Comparison of ENCODE assay signal across 11 cellular contexts in genomic region chr20:37382539-37383120, GRCh38. TPM values are rescaled to one million over a fixed set of nuclear protein-coding genes. Genes with fewer than 3 reads are reported as not detected.
A peak's percentile ranks its signal among the peaks of the same experiment; 100 is the strongest.
DNase-seq lines count a peak whose midpoint lies in the region; ATAC-seq and TF ChIP-seq lines count a peak whose summit lies in the region.
"Had no signal": no experiment of that assay in that cellular context is flagged by ENCODE, and none has a peak within 500 bp of the region (broad histone marks: within the 10 kb centered on the region; RNA-seq: fewer than 3 reads in every experiment).

No MANE protein-coding gene starts in this region.

- intact Hi-C loops in activated CD4-positive, alpha-beta T cell treated with anti-CD3 and anti-CD28 coated beads for 36 hours (cut with DNase I, micrococcal nuclease), result no loop called here

- H3K36me3 Mint-ChIP-seq in activated CD4-positive, alpha-beta T cell treated with anti-CD3 and anti-CD28 coated beads for 36 hours (ENCODE audit: low read depth), result no peaks in the 10 kb centered on the region
- no peaks in the 10 kb centered on the region for H3K36me3 Mint-ChIP-seq in IgD-negative memory B cell
- H3K36me3 Mint-ChIP-seq in effector memory CD8-positive, alpha-beta T cell (ENCODE audit: insufficient read depth), result peaks cover 3% of the 10 kb centered on the region
- H3K36me3 Mint-ChIP-seq in progenitor cell of endocrine pancreas (ENCODE audit: insufficient read depth), result peaks cover 20% of the 10 kb centered on the region

- no peaks in the 10 kb centered on the region for H3K9me3 Mint-ChIP-seq in activated CD4-positive, alpha-beta T cell treated with anti-CD3 and anti-CD28 coated beads for 36 hours (ENCODE audit: low read depth)
- H3K9me3 Mint-ChIP-seq in IgD-negative memory B cell (no peaks in the 10 kb centered on the region), progenitor cell of endocrine pancreas (ENCODE audit: low read depth) (no peaks in the 10 kb centered on the region)
- H3K9me3 Mint-ChIP-seq in effector memory CD8-positive, alpha-beta T cell, result no peaks in the 10 kb centered on the region

- CTCF ChIA-PET in activated CD4-positive, alpha-beta T cell treated with anti-CD3 and anti-CD28 coated beads for 36 hours (lab: Charles Lee), result interaction anchor here (1.3 kb wide), 1 partner anchor 12 kb away, joined by 4 read pairs; no protein-coding TSS in a partner anchor

- DNase-seq in activated CD4-positive, alpha-beta T cell treated with anti-CD3 and anti-CD28 coated beads for 36 hours, result peak; percentile 3
- DNase-seq in activated CD4-positive, alpha-beta T cell treated with anti-CD3 and anti-CD28 coated beads, Interleukin-2, amount 50 U/mL, for 48 hours, result no peak
- DNase-seq in effector memory CD8-positive, alpha-beta T cell, result no peak
- DNase-seq in progenitor cell of endocrine pancreas (ENCODE audit: low spot score, unreplicated experiment) (no peak), NCI-H345 (lab: John Stamatoyannopoulos, UW) (no peak), NCI-H2171 (lab: John Stamatoyannopoulos, UW) (no peak), amygdala (lab: John Stamatoyannopoulos, UW) (no peak)
- DNase-seq: midbrain; NCI-H187; NK-92 treated with Interleukin-12 subunit alpha and Interleukin-12 subunit beta, amount 100 ng/mL, for 24 hours had no signal

- peak overlapping the region; percentile 21 for H3K4me3 Mint-ChIP-seq in activated CD4-positive, alpha-beta T cell treated with anti-CD3 and anti-CD28 coated beads for 36 hours
- H3K4me3 Mint-ChIP-seq in IgD-negative memory B cell (peak overlapping the region; percentile 65 to 92 (median 80)), progenitor cell of endocrine pancreas (ENCODE audit: low read depth) (no peak overlapping the region)
- peak overlapping the region; percentile 19 to 62 for H3K4me3 Mint-ChIP-seq in effector memory CD8-positive, alpha-beta T cell

- peaks cover 8% of the 10 kb centered on the region for H3K4me1 Mint-ChIP-seq in activated CD4-positive, alpha-beta T cell treated with anti-CD3 and anti-CD28 coated beads for 36 hours
- H3K4me1 Mint-ChIP-seq in IgD-negative memory B cell (peaks cover 6 to 30% (median 18%) of the 10 kb centered on the region in 3 donors), progenitor cell of endocrine pancreas (ENCODE audit: low read depth) (peaks cover 12% of the 10 kb centered on the region)
- H3K4me1 Mint-ChIP-seq in effector memory CD8-positive, alpha-beta T cell (ENCODE audit: low read depth in 2 of 2), result peaks cover 5 to 9% of the 10 kb centered on the region in 2 donors

- no peak for ATAC-seq in activated CD4-positive, alpha-beta T cell treated with anti-CD3 and anti-CD28 coated beads for 36 hours
- no peak for ATAC-seq in effector memory CD8-positive, alpha-beta T cell (replicated peaks)

- H3K27me3 Mint-ChIP-seq in activated CD4-positive, alpha-beta T cell treated with anti-CD3 and anti-CD28 coated beads for 36 hours, result peaks cover 4% of the 10 kb centered on the region
- H3K27me3 Mint-ChIP-seq in IgD-negative memory B cell, result no peaks in the 10 kb centered on the region
- no peaks in the 10 kb centered on the region for H3K27me3 Mint-ChIP-seq in effector memory CD8-positive, alpha-beta T cell
- H3K27me3 Mint-ChIP-seq in progenitor cell of endocrine pancreas, result no peaks in the 10 kb centered on the region

- no peak for TF ChIP-seq CTCF in progenitor cell of endocrine pancreas (IDR thresholded peaks at IDR 0.05; ENCODE audit: unreplicated experiment)

- POLR2A ChIA-PET in activated CD4-positive, alpha-beta T cell treated with anti-CD3 and anti-CD28 coated beads for 36 hours (lab: Charles Lee), result interaction anchor here (1.4 kb wide), 1 partner anchor 93 kb away, joined by 3 read pairs; the partner anchor contains the start of gene MANBAL

- no peak overlapping the region for H3K27ac Mint-ChIP-seq in activated CD4-positive, alpha-beta T cell treated with anti-CD3 and anti-CD28 coated beads for 36 hours
- peak overlapping the region in 1 of 3 donors; percentile 70 for H3K27ac Mint-ChIP-seq in IgD-negative memory B cell
- peak overlapping the region in 1 of 2 donors; percentile 8 for H3K27ac Mint-ChIP-seq in effector memory CD8-positive, alpha-beta T cell
- H3K27ac Mint-ChIP-seq in progenitor cell of endocrine pancreas, result peak overlapping the region; percentile 31

RNA-seq across cellular contexts. Expression of gene SRC, which starts 36.7 kb away (rescaled TPM):
- 1 to 10 TPM; 4.2 to 5.7 TPM for total RNA-seq in activated CD4-positive, alpha-beta T cell treated with anti-CD3 and anti-CD28 coated beads for 36 hours
- polyA plus RNA-seq in IgD-negative memory B cell, result 2.3 TPM
- total RNA-seq in progenitor cell of endocrine pancreas, result 126 and 128 TPM in 2 replicates

Comparison
In these comparisons a context has a peak if more than half of its experiments do, and no peak if none do; other contexts are left out.
1. RNA of gene SRC, which starts 36.7 kb away (total RNA-seq): 126 to 128 TPM in progenitor cell of endocrine pancreas; 4.2 to 5.7 TPM in activated CD4-positive, alpha-beta T cell treated with anti-CD3 and anti-CD28 coated beads for 36 hours; every median in the first group is over 10 times any median in the second.